8 cellular contexts compared by ENCODE assay signal in genomic region chr18:21599585-21600525, GRCh38. TPM values are rescaled to one million over a fixed set of nuclear protein-coding genes. Genes with fewer than 3 reads are reported as not detected.
DNase-seq lines count a peak whose midpoint lies in the region; ATAC-seq, FAIRE-seq and TF ChIP-seq lines count a peak whose summit lies in the region.

No MANE protein-coding gene starts in this region.

- H3K4me1 ChIP-seq in CD8-positive, alpha-beta T cell (ENCODE audit: insufficient read depth, low read length): peaks cover 24% of the 10 kb centered on the region
- H3K4me1 ChIP-seq in adrenal gland (replicated peaks in 1 of 2) (peaks cover 9% of the 10 kb centered on the region in 2 donors), left ventricle myocardium inferior (peaks cover 41% of the 10 kb centered on the region)

- intact Hi-C loops in CD8-positive, alpha-beta T cell (cut with DNase I, micrococcal nuclease): loop anchor here (1.0 to 10.0 kb wide), 9 partner anchors 12 to 1852 kb away; partner anchors contain the start of genes ABHD3 (in 2 of the 2), MIB1 (in 2 of the 2), RIOK3 (in 1 of the 2) and SNRPD1 (in 1 of the 2)
- intact Hi-C loops in adrenal gland (cut with DNase I): no loop called here
- intact Hi-C loops in left ventricle myocardium inferior (cut with micrococcal nuclease): no loop called here

- no peaks in the 10 kb centered on the region for H3K36me3 ChIP-seq in CD8-positive, alpha-beta T cell (ENCODE audit: insufficient read depth, low read length)
- H3K36me3 ChIP-seq in adrenal gland (replicated peaks in 1 of 2) (no peaks in the 10 kb centered on the region), left ventricle myocardium inferior (no peaks in the 10 kb centered on the region)

- ATAC-seq in CD8-positive, alpha-beta T cell: peak; percentile 59
- ATAC-seq in GM18517 (IDR thresholded peaks at IDR 0.05; ENCODE audit: unreplicated experiment): peak; percentile 44
- peak; percentile 38 for ATAC-seq in HG02981 (IDR thresholded peaks at IDR 0.05; ENCODE audit: unreplicated experiment)

- H3K9me3 Mint-ChIP-seq in CD8-positive, alpha-beta T cell: no peaks in the 10 kb centered on the region

- peaks cover 16% of the 10 kb centered on the region for H3K36me3 Mint-ChIP-seq in CD8-positive, alpha-beta T cell

- no peaks in the 10 kb centered on the region for H3K27me3 ChIP-seq in CD8-positive, alpha-beta T cell (ENCODE audit: insufficient read depth, low read length)
- H3K27me3 ChIP-seq in adrenal gland: no peaks in the 10 kb centered on the region
- no peaks in the 10 kb centered on the region for H3K27me3 ChIP-seq in left ventricle myocardium inferior (ENCODE audit: low read depth)

- peaks cover 40% of the 10 kb centered on the region for H3K4me1 Mint-ChIP-seq in CD8-positive, alpha-beta T cell (ENCODE audit: low read depth)

- CTCF ChIA-PET in CD8-positive, alpha-beta T cell (lab: Charles Lee): interaction anchor here (0.6 to 4.1 kb wide), 21 partner anchors 9 to 557 kb away, joined by 3 to 83 read pairs (median 5); partner anchors contain the start of genes MIB1 and SNRPD1

- H3K9me3 ChIP-seq in CD8-positive, alpha-beta T cell (ENCODE audit: low read length): no peaks in the 10 kb centered on the region
- H3K9me3 ChIP-seq in adrenal gland (replicated peaks in 1 of 3) (no peaks in the 10 kb centered on the region), left ventricle myocardium inferior (replicated peaks) (no peaks in the 10 kb centered on the region)

- peak in 1 of 7 experiments; percentile 60 for DNase-seq in CD8-positive, alpha-beta T cell
- DNase-seq in NCI-H345 (lab: John Stamatoyannopoulos, UW) (peak; percentile 58), adrenal gland (peak in 6 of 7 donors; percentile 62 to 74 (median 64)), left ventricle myocardium inferior (peak; percentile 45), pons (ENCODE audit: low spot score) (peak; percentile 11), RCC 7860 (ENCODE audit: low spot score) (no peak)

- POLR2A ChIA-PET in CD8-positive, alpha-beta T cell (lab: Charles Lee): interaction anchor here (0.6 to 3.1 kb wide), 18 partner anchors 10 to 488 kb away, joined by 3 to 98 read pairs (median 4); partner anchors contain the start of genes ABHD3, MIB1, ROCK1 and SNRPD1

- peak overlapping the region; percentile 98 for H3K27ac ChIP-seq in CD8-positive, alpha-beta T cell (ENCODE audit: low read depth, low read length)
- H3K27ac ChIP-seq in adrenal gland (peak overlapping the region; percentile 74 to 100 (median 98)), left ventricle myocardium inferior (replicated peaks) (peak overlapping the region; percentile 96)

- H3K4me3 Mint-ChIP-seq in CD8-positive, alpha-beta T cell: peak overlapping the region; percentile 95

- WGBS in adrenal gland, 4 donors: 1% methylated on average over 26 to 67 of the region's 67 CpGs

- peak overlapping the region; percentile 98 for H3K27ac Mint-ChIP-seq in CD8-positive, alpha-beta T cell

- H3K27me3 Mint-ChIP-seq in CD8-positive, alpha-beta T cell (ENCODE audit: low read depth): no peaks in the 10 kb centered on the region

- TF ChIP-seq POLR2A in adrenal gland (IDR thresholded peaks at IDR 0.05): no peak

- peak overlapping the region; percentile 88 for H3K4me3 ChIP-seq in CD8-positive, alpha-beta T cell (ENCODE audit: low read depth, low read length)
- H3K4me3 ChIP-seq in adrenal gland (peak overlapping the region; percentile 13 to 100 (median 68)), left ventricle myocardium inferior (peak overlapping the region; percentile 99)

- no peak for TF ChIP-seq CTCF in CD8-positive, alpha-beta T cell (IDR thresholded peaks at IDR 0.05)
- peak in 3 of 6 experiments; percentile 25 to 50 (median 26) for TF ChIP-seq CTCF in adrenal gland (IDR thresholded peaks at IDR 0.05)
- TF ChIP-seq CTCF in left ventricle myocardium inferior (IDR thresholded peaks at IDR 0.05; ENCODE audit: borderline replicate concordance): no peak

- no peak for FAIRE-seq in RCC 7860 (lab: Jason Lieb, UNC)

RNA-seq across cellular contexts. Expression of gene ESCO1, which starts 0.6 kb away (rescaled TPM):
- 10 to 100 TPM; 37.3 to 38.8 TPM for total RNA-seq in CD8-positive, alpha-beta T cell
- total RNA-seq in adrenal gland: 10 to 100 TPM in 5 of 8 donors, 1 to 10 TPM in 3; 6.7 to 14.1 (median 11.0) TPM
- polyA plus RNA-seq in adrenal gland: 10 to 100 TPM in 2 of 3 donors, 1 to 10 TPM in 1; 9.4 to 16.8 (median 13.4) TPM
- 9.2 TPM for total RNA-seq in left ventricle myocardium inferior

RNA-seq across cellular contexts. Expression of gene SNRPD1, which starts 12.3 kb away (rescaled TPM):
- total RNA-seq in CD8-positive, alpha-beta T cell: 10 to 100 TPM; 34.5 to 41.1 TPM
- total RNA-seq in adrenal gland (10 to 100 TPM in 4 of 8 donors, 1 to 10 TPM in 4; 2.6 to 53.4 (median 15.3) TPM), left ventricle myocardium inferior (23.9 TPM)
- polyA plus RNA-seq in adrenal gland: 100 to 1,000 TPM in 1 of 3 donors, 10 to 100 TPM in 2; 12.2 to 104 (median 13.3) TPM

Comparison
In these comparisons a context has a peak if more than half of its experiments do, and no peak if none do; other contexts are left out.
1. intact Hi-C loops: an anchor here in CD8-positive, alpha-beta T cell (1.0 to 10.0 kb wide); none called in adrenal gland and left ventricle myocardium inferior.